ENCODE assay signal across 8 cellular contexts in genomic region chr10:96339956-96340904, GRCh38. TPM values are rescaled to one million over a fixed set of nuclear protein-coding genes. Genes with fewer than 3 reads are reported as not detected.
DNase-seq lines count a peak whose midpoint lies in the region; ATAC-seq and TF ChIP-seq lines count a peak whose summit lies in the region.

No MANE protein-coding gene starts in this region.

- WGBS in psoas muscle, 3 donors: 43 to 48% (median 45%) methylated on average over 6 to 7 of the region's 7 CpGs

- H3K36me3 ChIP-seq in psoas muscle (ENCODE audit: insufficient read depth in 1 of 2, low read depth in 1 of 2): no peaks in the 10 kb centered on the region

- no peaks in the 10 kb centered on the region for H3K9me3 ChIP-seq in psoas muscle

- POLR2A ChIA-PET in AG04449 (lab: Yijun Ruan, JAX): no interaction called here

- ATAC-seq in GM18861 (IDR thresholded peaks at IDR 0.05; ENCODE audit: unreplicated experiment) (peak; percentile 70), psoas muscle (no peak)

- DNase-seq in AG04449 (ENCODE audit: low read depth, low spot score) (peak; percentile 34), SIG-M5 (lab: John Stamatoyannopoulos, UW) (peak; percentile 12), globus pallidus (ENCODE audit: low spot score) (peak; percentile 81), psoas muscle (peak; percentile 23 to 54), NCI-H128 (lab: John Stamatoyannopoulos, UW; ENCODE audit: unreplicated experiment) (no peak)
- DNase-seq in activated naive CD4-positive, alpha-beta T cell treated with Interleukin-2 at 50 U/mL for 16 hours: peak; percentile 50

- no peak overlapping the region for H3K4me3 ChIP-seq in AG04449 (ENCODE audit: low read depth, low read length)
- H3K4me3 ChIP-seq in psoas muscle: no peak overlapping the region

- CTCF ChIA-PET in AG04449 (lab: Yijun Ruan, JAX): interaction anchor here (0.5 to 3.5 kb wide), 18 partner anchors 8 to 326 kb away, joined by 3 to 27 read pairs (median 5); no protein-coding TSS in a partner anchor

- intact Hi-C loops in psoas muscle (cut with DNase I): no loop called here

- H3K27me3 ChIP-seq in psoas muscle (ENCODE audit: insufficient read depth in 3 of 3, low read length in 2 of 3): no peaks in the 10 kb centered on the region

- no peaks in the 10 kb centered on the region for H3K4me1 ChIP-seq in psoas muscle

- peak; percentile 75 for TF ChIP-seq CTCF in AG04449 (IDR thresholded peaks at IDR 0.05; ENCODE audit: insufficient read depth, low read length, missing control alignments)
- peak; percentile 83 for TF ChIP-seq CTCF in LNCAP (IDR thresholded peaks at IDR 0.05)
- TF ChIP-seq CTCF in psoas muscle (IDR thresholded peaks at IDR 0.05): peak; percentile 43

- no peak overlapping the region for H3K27ac ChIP-seq in psoas muscle

RNA-seq across cellular contexts. Expression of gene OPALIN, which starts 18.6 kb away (rescaled TPM):
- total RNA-seq in psoas muscle: not detected
- polyA plus RNA-seq in psoas muscle: under 1 TPM in 1 of 3 donors, not detected in 2; 0.17 TPM

RNA-seq across cellular contexts. Expression of gene DNTT, which starts 36.0 kb away (rescaled TPM):
- not detected for total RNA-seq in psoas muscle
- polyA plus RNA-seq in psoas muscle: under 1 TPM in 1 of 3 donors, not detected in 2; 0.01 TPM
